In the genomic region with DNA sequence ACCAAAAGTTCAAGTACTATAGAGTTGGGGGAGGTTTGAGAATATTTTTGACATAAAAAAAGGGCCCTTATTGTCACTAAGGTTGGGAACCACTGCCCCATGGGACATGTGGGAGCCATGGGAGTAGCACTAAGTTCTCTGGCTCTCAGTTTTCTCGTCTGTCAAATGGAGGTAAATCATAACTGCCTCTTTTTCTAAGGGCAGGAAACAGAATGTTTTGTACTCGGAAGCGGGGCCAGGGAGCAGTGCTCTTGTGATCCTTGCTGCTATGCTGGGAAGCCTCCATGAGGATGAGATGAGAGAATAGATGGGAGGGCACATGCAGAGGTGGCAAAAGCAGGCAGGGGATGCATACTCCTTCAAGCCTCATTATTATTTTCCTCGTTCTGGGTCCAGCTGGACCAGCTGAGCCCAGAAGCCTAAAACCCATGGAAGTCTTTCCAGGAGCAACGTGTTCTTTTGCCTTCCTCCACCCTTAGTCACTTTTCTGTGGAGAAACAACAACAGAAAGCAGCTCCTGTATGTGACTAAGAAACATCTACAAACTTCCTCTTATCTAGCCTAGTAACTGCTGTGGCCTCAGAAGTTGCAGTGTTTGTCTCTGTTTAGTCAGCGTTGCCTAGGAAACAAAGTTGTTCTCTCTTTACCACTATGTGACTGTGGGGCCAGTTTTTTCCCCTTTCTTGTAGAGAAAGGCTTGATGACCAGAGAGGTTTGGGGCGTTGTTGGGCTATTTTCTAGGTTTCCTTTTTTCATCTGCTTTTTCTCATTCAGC, we compare ENCODE assay signal across 8 cellular contexts.
DNase-seq lines count a peak whose midpoint lies in the region; ATAC-seq and TF ChIP-seq lines count a peak whose summit lies in the region.

No MANE protein-coding gene starts in this region.

- H3K4me3 ChIP-seq in GM12865 (ENCODE audit: low read depth, low read length), result peak overlapping the region; percentile 31
- H3K4me3 ChIP-seq in GM23338, result no peak overlapping the region

- peaks cover 13% of the 10 kb centered on the region for H3K36me3 Mint-ChIP-seq in GM23338 (ENCODE audit: low read depth)
- peaks cover 4% of the 10 kb centered on the region for H3K36me3 Mint-ChIP-seq in IgD-negative memory B cell
- peaks cover 0 to 4% of the 10 kb centered on the region in 2 donors for H3K36me3 Mint-ChIP-seq in naive B cell

- ATAC-seq in GM23338 (peak; percentile 19; the same call in 1 of the 3 replicates), naive B cell (ENCODE audit: low read depth in 2 of 2) (peak; percentile 58 to 67)
- peak; percentile 80 to 87 for ATAC-seq in activated CD4-positive, CD25-positive, alpha-beta regulatory T cell treated with anti-CD3 and anti-CD28 coated beads, Interleukin-2, amount 50 U/mL, for 24 hours

- H3K27me3 Mint-ChIP-seq in GM23338 (ENCODE audit: insufficient read depth, low read depth, poor library complexity) (peaks cover 8% of the 10 kb centered on the region), IgD-negative memory B cell (peaks cover 11% of the 10 kb centered on the region), naive B cell (no peaks in the 10 kb centered on the region)

- H3K4me3 Mint-ChIP-seq in GM23338 (no peak overlapping the region), IgD-negative memory B cell (peak overlapping the region; percentile 71 to 91 (median 82)), naive B cell (peak overlapping the region; percentile 72 to 90 (median 81))

- no peak overlapping the region for H3K4me2 ChIP-seq in GM23338

- H3K27ac Mint-ChIP-seq in GM23338 (peak overlapping the region; percentile 62; the same call in 1 of the 2 replicates), IgD-negative memory B cell (peak overlapping the region; percentile 98 to 99 (median 98)), naive B cell (peak overlapping the region; percentile 99 to 100 (median 100))

- H3K9me2 ChIP-seq in GM23338 (ENCODE audit: insufficient read depth), result no peaks in the 10 kb centered on the region

- DNase-seq in GM12865 (ENCODE audit: low read depth) (peak; percentile 91), GM23338 (ENCODE audit: low spot score) (peak; percentile 76), epithelial cell of prostate (ENCODE audit: low read depth, low spot score) (peak; percentile 58), naive B cell (peak; percentile 84), posterior cingulate gyrus (no peak), NCI-H1092 treated with DMSO at 0.1 percent for 48 hours (lab: John Stamatoyannopoulos, UW) (no peak)

- H2AFZ ChIP-seq in GM23338, result no peak overlapping the region

- H3F3A ChIP-seq in GM23338 (replicated peaks; ENCODE audit: low read depth), result no peaks in the 10 kb centered on the region

- H3K36me3 ChIP-seq in GM23338 (ENCODE audit: insufficient read depth), result no peaks in the 10 kb centered on the region

- no peak overlapping the region for H3K27ac ChIP-seq in GM23338 (ENCODE audit: low read depth)
- H3K27ac ChIP-seq in epithelial cell of prostate, result peak overlapping the region; percentile 50

- H3K4me1 Mint-ChIP-seq in GM23338 (peaks cover 11% of the 10 kb centered on the region), IgD-negative memory B cell (peaks cover 31 to 49% (median 36%) of the 10 kb centered on the region in 3 donors), naive B cell (peaks cover 28 to 60% (median 55%) of the 10 kb centered on the region in 3 donors)

- H3K79me2 ChIP-seq in GM23338 (replicated peaks; ENCODE audit: insufficient read depth), result no peaks in the 10 kb centered on the region

- TF ChIP-seq CTCF in GM12865 (IDR thresholded peaks at IDR 0.05; ENCODE audit: insufficient read depth, low read depth, low read length, missing control alignments) (no peak), GM23338 (conservative IDR thresholded peaks at IDR 0.05; ENCODE audit: low read depth in 2 of 2) (no peak)

- H3K9me3 Mint-ChIP-seq in GM23338, result no peaks in the 10 kb centered on the region
- H3K9me3 Mint-ChIP-seq in IgD-negative memory B cell, result peaks cover 0 to 3% (median 0%) of the 10 kb centered on the region in 3 donors
- H3K9me3 Mint-ChIP-seq in naive B cell, result peaks cover 0 to 5% (median 0%) of the 10 kb centered on the region in 7 donors

- intact Hi-C loops in posterior cingulate gyrus (cut with DNase I), result loop anchor here (5.0 kb wide), 1 partner anchor 34 kb away; no protein-coding TSS in a partner anchor

- H3K4me1 ChIP-seq in GM23338 (ENCODE audit: insufficient read depth), result no peaks in the 10 kb centered on the region; the same call in 1 of the 2 replicates

- no peaks in the 10 kb centered on the region for H4K20me1 ChIP-seq in GM23338 (replicated peaks; ENCODE audit: insufficient read depth)

- no peaks in the 10 kb centered on the region for H3K27me3 ChIP-seq in GM23338 (ENCODE audit: insufficient read depth)

TF ChIP-seq in GM23338, 12 proteins besides CTCF, POLR2A, EP300 and RAD21 (continues in another document):
- TF ChIP-seq ZNF331 (CRISPR knock-in tag; IDR thresholded peaks at IDR 0.05; ENCODE audit: low read depth) (no peak), EZH2phosphoT487 (IDR thresholded peaks at IDR 0.05; ENCODE audit: unreplicated experiment) (no peak), ZNF114 (CRISPR knock-in tag; IDR thresholded peaks at IDR 0.05) (no peak), STAT1 (IDR thresholded peaks at IDR 0.05; ENCODE audit: unreplicated experiment) (no peak), POLR2AphosphoS5 (IDR thresholded peaks at IDR 0.05; ENCODE audit: low read depth) (no peak), EZH2 (IDR thresholded peaks at IDR 0.05; ENCODE audit: low read depth, unreplicated experiment) (no peak)
- TF ChIP-seq, protein P1, sequence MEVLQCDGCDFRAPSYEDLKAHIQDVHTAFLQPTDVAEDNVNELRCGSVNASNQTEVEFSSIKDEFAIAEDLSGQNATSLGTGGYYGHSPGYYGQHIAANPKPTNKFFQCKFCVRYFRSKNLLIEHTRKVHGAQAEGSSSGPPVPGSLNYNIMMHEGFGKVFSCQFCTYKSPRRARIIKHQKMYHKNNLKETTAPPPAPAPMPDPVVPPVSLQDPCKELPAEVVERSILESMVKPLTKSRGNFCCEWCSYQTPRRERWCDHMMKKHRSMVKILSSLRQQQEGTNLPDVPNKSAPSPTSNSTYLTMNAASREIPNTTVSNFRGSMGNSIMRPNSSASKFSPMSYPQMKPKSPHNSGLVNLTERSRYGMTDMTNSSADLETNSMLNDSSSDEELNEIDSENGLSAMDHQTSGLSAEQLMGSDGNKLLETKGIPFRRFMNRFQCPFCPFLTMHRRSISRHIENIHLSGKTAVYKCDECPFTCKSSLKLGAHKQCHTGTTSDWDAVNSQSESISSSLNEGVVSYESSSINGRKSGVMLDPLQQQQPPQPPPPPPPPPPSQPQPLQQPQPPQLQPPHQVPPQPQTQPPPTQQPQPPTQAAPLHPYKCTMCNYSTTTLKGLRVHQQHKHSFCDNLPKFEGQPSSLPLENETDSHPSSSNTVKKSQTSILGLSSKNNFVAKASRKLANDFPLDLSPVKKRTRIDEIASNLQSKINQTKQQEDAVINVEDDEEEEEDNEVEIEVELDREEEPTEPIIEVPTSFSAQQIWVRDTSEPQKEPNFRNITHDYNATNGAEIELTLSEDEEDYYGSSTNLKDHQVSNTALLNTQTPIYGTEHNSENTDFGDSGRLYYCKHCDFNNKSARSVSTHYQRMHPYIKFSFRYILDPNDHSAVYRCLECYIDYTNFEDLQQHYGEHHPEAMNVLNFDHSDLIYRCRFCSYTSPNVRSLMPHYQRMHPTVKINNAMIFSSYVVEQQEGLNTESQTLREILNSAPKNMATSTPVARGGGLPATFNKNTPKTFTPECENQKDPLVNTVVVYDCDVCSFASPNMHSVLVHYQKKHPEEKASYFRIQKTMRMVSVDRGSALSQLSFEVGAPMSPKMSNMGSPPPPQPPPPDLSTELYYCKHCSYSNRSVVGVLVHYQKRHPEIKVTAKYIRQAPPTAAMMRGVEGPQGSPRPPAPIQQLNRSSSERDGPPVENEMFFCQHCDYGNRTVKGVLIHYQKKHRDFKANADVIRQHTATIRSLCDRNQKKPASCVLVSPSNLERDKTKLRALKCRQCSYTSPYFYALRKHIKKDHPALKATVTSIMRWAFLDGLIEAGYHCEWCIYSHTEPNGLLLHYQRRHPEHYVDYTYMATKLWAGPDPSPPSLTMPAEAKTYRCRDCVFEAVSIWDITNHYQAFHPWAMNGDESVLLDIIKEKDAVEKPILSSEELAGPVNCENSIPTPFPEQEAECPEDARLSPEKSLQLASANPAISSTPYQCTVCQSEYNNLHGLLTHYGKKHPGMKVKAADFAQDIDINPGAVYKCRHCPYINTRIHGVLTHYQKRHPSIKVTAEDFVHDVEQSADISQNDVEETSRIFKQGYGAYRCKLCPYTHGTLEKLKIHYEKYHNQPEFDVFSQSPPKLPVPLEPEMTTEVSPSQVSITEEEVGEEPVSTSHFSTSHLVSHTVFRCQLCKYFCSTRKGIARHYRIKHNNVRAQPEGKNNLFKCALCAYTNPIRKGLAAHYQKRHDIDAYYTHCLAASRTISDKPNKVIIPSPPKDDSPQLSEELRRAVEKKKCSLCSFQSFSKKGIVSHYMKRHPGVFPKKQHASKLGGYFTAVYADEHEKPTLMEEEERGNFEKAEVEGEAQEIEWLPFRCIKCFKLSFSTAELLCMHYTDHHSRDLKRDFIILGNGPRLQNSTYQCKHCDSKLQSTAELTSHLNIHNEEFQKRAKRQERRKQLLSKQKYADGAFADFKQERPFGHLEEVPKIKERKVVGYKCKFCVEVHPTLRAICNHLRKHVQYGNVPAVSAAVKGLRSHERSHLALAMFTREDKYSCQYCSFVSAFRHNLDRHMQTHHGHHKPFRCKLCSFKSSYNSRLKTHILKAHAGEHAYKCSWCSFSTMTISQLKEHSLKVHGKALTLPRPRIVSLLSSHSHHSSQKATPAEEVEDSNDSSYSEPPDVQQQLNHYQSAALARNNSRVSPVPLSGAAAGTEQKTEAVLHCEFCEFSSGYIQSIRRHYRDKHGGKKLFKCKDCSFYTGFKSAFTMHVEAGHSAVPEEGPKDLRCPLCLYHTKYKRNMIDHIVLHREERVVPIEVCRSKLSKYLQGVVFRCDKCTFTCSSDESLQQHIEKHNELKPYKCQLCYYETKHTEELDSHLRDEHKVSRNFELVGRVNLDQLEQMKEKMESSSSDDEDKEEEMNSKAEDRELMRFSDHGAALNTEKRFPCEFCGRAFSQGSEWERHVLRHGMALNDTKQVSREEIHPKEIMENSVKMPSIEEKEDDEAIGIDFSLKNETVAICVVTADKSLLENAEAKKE (CRISPR knock-in tag; IDR thresholded peaks at IDR 0.05), result no peak

Comparison
In these comparisons a context has a peak if more than half of its experiments do, and no peak if none do; other contexts are left out.
1. DNase-seq: peak in GM12865 (single experiment), GM23338 (single experiment), epithelial cell of prostate (single experiment) and naive B cell (single experiment); none in posterior cingulate gyrus (0 of 10) and NCI-H1092 treated with DMSO at 0.1 percent for 48 hours (single experiment).
2. ATAC-seq: peak in every context shown above with its lines; median percentile 84 in activated CD4-positive, CD25-positive, alpha-beta regulatory T cell treated with anti-CD3 and anti-CD28 coated beads, Interleukin-2, amount 50 U/mL, for 24 hours; 62 in naive B cell; 19 in GM23338.
3. Peak in every context shown above with its lines, with median percentiles within 50 percentile points of each other: H3K27ac Mint-ChIP-seq.